Comparison of ENCODE assay signal across 8 cellular contexts in the genomic region with DNA sequence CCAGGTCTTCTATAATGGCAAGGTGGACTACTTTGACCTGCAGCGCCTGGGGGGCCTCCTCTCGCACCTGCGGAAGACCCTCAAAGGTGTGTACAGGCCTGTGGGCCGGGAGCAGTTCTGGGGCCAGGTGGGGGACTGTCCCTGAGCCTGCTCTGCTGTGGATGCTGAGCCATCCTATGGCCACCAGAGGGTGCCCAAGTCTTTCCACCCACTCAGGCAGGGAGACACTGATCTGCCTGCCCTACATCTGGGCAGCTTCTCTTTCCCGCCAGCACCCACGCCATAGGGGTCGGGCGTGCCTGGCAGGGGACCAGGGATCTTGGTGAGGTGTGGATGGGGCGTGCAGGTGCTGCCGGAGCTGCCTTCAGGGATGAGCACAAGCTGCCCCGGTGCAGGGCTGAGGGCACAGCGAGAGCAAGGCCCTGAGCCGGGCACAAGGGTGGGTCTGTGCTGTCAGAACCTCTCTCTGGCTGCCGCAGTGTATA. TPM values are rescaled to one million over a fixed set of nuclear protein-coding genes. Genes with fewer than 3 reads are reported as not detected.
DNase-seq lines count a peak whose midpoint lies in the region; ATAC-seq, FAIRE-seq and TF ChIP-seq lines count a peak whose summit lies in the region.

No MANE protein-coding gene starts in this region.

- no peak overlapping the region for H3K27ac ChIP-seq in CD8-positive, alpha-beta memory T cell (ENCODE audit: low read depth, low read length)
- no peak overlapping the region for H3K27ac ChIP-seq in GM12878 (ENCODE audit: control insufficient read depth, insufficient read depth)

- RAD21 ChIA-PET in GM12878 (lab: Charles Lee; ENCODE audit: unreplicated experiment): interaction anchor here (1.0 kb wide), 1 partner anchor 136 kb away, joined by 3 read pairs; no protein-coding TSS in a partner anchor

- SMC1A ChIA-PET in GM12878 (lab: Charles Lee; ENCODE audit: uncharacterized antibody, unreplicated experiment): interaction anchor here (0.6 kb wide), 1 partner anchor 136 kb away, joined by 5 read pairs; no protein-coding TSS in a partner anchor

- H3K27me3 Mint-ChIP-seq in CD8-positive, alpha-beta memory T cell: no peaks in the 10 kb centered on the region

- WGBS in GM12878 (ENCODE audit: insufficient coverage, insufficient replicate concordance, low lambda C conversion rate, missing lambda C conversion rate): 34% methylated on average over 14 of the region's 14 CpGs

- H2AFZ ChIP-seq in GM12878 (ENCODE audit: control insufficient read depth, low read depth, low read length): no peak overlapping the region

- H3K36me3 ChIP-seq in CD8-positive, alpha-beta memory T cell (ENCODE audit: insufficient read depth, low read length): no peaks in the 10 kb centered on the region
- H3K36me3 ChIP-seq in GM12878 (ENCODE audit: control insufficient read depth in 2 of 2, insufficient read depth in 2 of 2, low read length in 1 of 2): peaks cover 0 to 5% of the 10 kb centered on the region in 2 experiments; a peak in 3 of 4 replicates

- no peak overlapping the region for H3K4me2 ChIP-seq in GM12878 (ENCODE audit: control insufficient read depth, insufficient read depth)

- intact Hi-C loops in GM12878 (cut with micrococcal nuclease; ENCODE audit: unreplicated experiment): loop anchor here (1.0 kb wide), 2 partner anchors 136 to 203 kb away; no protein-coding TSS in a partner anchor

- peaks cover 0 to 4% (median 3%) of the 10 kb centered on the region in 3 donors for H3K4me1 Mint-ChIP-seq in CD8-positive, alpha-beta memory T cell

- peak; percentile 85 to 96 (median 90); a peak in 5 of 6 replicates for TF ChIP-seq CTCF in GM12878 (IDR thresholded peaks at IDR 0.05 in 2 of 3, conservative IDR thresholded peaks at IDR 0.05 in 1 of 3; ENCODE audit: control insufficient read depth in 2 of 3, extremely low read depth in 1 of 3, insufficient read depth in 1 of 3, low read depth in 3 of 3, low read length in 3 of 3)

- H3K27me3 ChIP-seq in CD8-positive, alpha-beta memory T cell (ENCODE audit: insufficient read depth, low read length, poor library complexity, severe bottlenecking): no peaks in the 10 kb centered on the region
- H3K27me3 ChIP-seq in GM12878 (replicated peaks in 1 of 2; ENCODE audit: control insufficient read depth in 2 of 2, insufficient read depth in 2 of 2, low read length in 1 of 2): no peaks in the 10 kb centered on the region

- no peaks in the 10 kb centered on the region for H3K9me3 ChIP-seq in CD8-positive, alpha-beta memory T cell (ENCODE audit: low read length)
- H3K9me3 ChIP-seq in GM12878 (replicated peaks; ENCODE audit: control insufficient read depth, insufficient read depth, low read length): no peaks in the 10 kb centered on the region

- in situ Hi-C loops in GM12878 (cut with MboI): no loop called here

- H4K20me1 ChIP-seq in GM12878 (ENCODE audit: control insufficient read depth, insufficient read depth): no peaks in the 10 kb centered on the region

- peak overlapping the region in 1 of 8 donors; percentile 43 for H3K27ac Mint-ChIP-seq in CD8-positive, alpha-beta memory T cell

- TF ChIP-seq EP300 in GM12878 (IDR thresholded peaks at IDR 0.05; ENCODE audit: borderline replicate concordance in 1 of 2, control insufficient read depth in 1 of 2, low read depth in 2 of 2, low read length in 2 of 2): no peak

- H3K4me3 Mint-ChIP-seq in CD8-positive, alpha-beta memory T cell: no peak overlapping the region

- no peaks in the 10 kb centered on the region for H3K4me1 ChIP-seq in CD8-positive, alpha-beta memory T cell (ENCODE audit: insufficient read depth, low read length)
- H3K4me1 ChIP-seq in GM12878 (ENCODE audit: control insufficient read depth, insufficient read depth, low read length): no peaks in the 10 kb centered on the region

- CTCF ChIA-PET in CD8-positive, alpha-beta memory T cell (lab: Charles Lee): interaction anchor here (0.9 to 3.7 kb wide), 6 partner anchors 9 to 163 kb away, joined by 3 to 21 read pairs (median 4); a partner anchor contains a TSS
- CTCF ChIA-PET in GM12878 (lab: Yijun Ruan, JAX): interaction anchor here (0.6 to 4.6 kb wide), 8 partner anchors 9 to 277 kb away, joined by 3 to 19 read pairs (median 3); no protein-coding TSS in a partner anchor

- H3K9ac ChIP-seq in GM12878 (ENCODE audit: control insufficient read depth, insufficient read depth, low read length): no peak overlapping the region

- H3K36me3 Mint-ChIP-seq in CD8-positive, alpha-beta memory T cell: peaks cover 0 to 66% (median 5%) of the 10 kb centered on the region in 3 donors

- FAIRE-seq in GM12878 (lab: Jason Lieb, UNC): peak; percentile 41

- TF ChIP-seq RAD21 in GM12878 (IDR thresholded peaks at IDR 0.05; ENCODE audit: insufficient read depth, low read depth, low read length): peak; percentile 71

- H3K9me3 Mint-ChIP-seq in CD8-positive, alpha-beta memory T cell: no peaks in the 10 kb centered on the region

- no peak for TF ChIP-seq POLR2A in GM12878 (IDR thresholded peaks at IDR 0.05; ENCODE audit: low read depth, low read length)

- H3K4me3 ChIP-seq in CD8-positive, alpha-beta memory T cell (ENCODE audit: low read length): no peak overlapping the region
- H3K4me3 ChIP-seq in GM12878: no peak overlapping the region

- no TSS peak for BruUV-seq in GM12878 (replicated peaks; lab: Mats Ljungman, UMichigan)

- no peaks in the 10 kb centered on the region for H3K79me2 ChIP-seq in GM12878 (ENCODE audit: control insufficient read depth, insufficient read depth, low read length)

- DNase-seq in CD8-positive, alpha-beta memory T cell: peak; percentile 40 to 78 (median 58)
- DNase-seq in MV-4-11 (lab: John Stamatoyannopoulos, UW) (peak; percentile 57), T-helper 9 cell (peak; percentile 36), GM12878 (ENCODE audit: low read depth, low spot score) (no peak), iPS-NIHi7 (ENCODE audit: extremely low spot score) (peak; percentile 93)
- peak; percentile 24 to 43 (median 38) for DNase-seq in stimulated activated CD4-positive, alpha-beta T cell treated with anti-CD3 and anti-CD28 coated beads, Interleukin-1b, Interleukin-23, amount 100 ng/mL, for 24 hours (ENCODE audit: low read depth in 4 of 4, low spot score in 1 of 4)

- peak; percentile 57 for ATAC-seq in GM19468 (IDR thresholded peaks at IDR 0.05; ENCODE audit: extremely low read depth, unreplicated experiment)
- ATAC-seq in GM12878: peak; percentile 99
- no peak for ATAC-seq in GM21717 (IDR thresholded peaks at IDR 0.05; ENCODE audit: unreplicated experiment)

- POLR2A ChIA-PET in CD8-positive, alpha-beta memory T cell (lab: Charles Lee): no interaction called here
- POLR2A ChIA-PET in GM12878 (lab: Charles Lee): no interaction called here

RNA-seq across cellular contexts. Expression of a gene that starts 14.1 kb away (rescaled TPM):
- 10 to 100 TPM; 38.8 to 43.7 TPM for total RNA-seq in CD8-positive, alpha-beta memory T cell
- 20.7 TPM for polyA plus RNA-seq in CD8-positive, alpha-beta memory T cell
- total RNA-seq in GM12878 (2013; cell fraction: nucleolus; rRNA removed): 38.2 and 40.9 TPM in 2 replicates
- total RNA-seq in GM12878 (2014; rRNA removed): 14.7 and 20.4 TPM in 2 replicates
- 6.4 and 8.1 TPM in 2 replicates for total RNA-seq in GM12878 (2014; rRNA removed; fragmentation: Illumina TruSeq; extraction: Trizol)
- total RNA-seq in GM12878 (2021): 28.7 and 31.5 TPM in 2 replicates
- polyA plus RNA-seq in GM12878 (2011; ENCODE audit: low read depth): 26.5 TPM
- 8.1 and 20.0 TPM in 2 replicates for polyA plus RNA-seq in GM12878 (2011; rRNA removed)
- polyA plus RNA-seq in GM12878 (2011; cell fraction: cytosol; rRNA removed): 22.3 and 30.2 TPM in 2 replicates
- 105 and 114 TPM in 2 replicates for polyA plus RNA-seq in GM12878 (2011; cell fraction: nucleus; rRNA removed)
- polyA plus RNA-seq in GM12878 (2012): 5.7 and 8.9 TPM in 2 replicates
- 6.4 and 12.1 TPM in 2 replicates for polyA plus RNA-seq in GM12878 (2014; fragmentation: Illumina TruSeq; extraction: Trizol)
- 1 to 10 TPM; 4.2 to 4.5 TPM for polyA plus RNA-seq in GM12878 (2014; fragmentation: Nextera tagmentation; extraction: Ambion mirVana)
- polyA plus RNA-seq in GM12878 (2014; rRNA removed): 21.4 and 23.0 TPM in 2 replicates
- polyA plus RNA-seq in GM12878 (2016; fragmentation: Nextera tagmentation; extraction: Ambion mirVana): 10 to 100 TPM; 16.6 to 18.5 TPM
- polyA minus RNA-seq in GM12878 (2011; rRNA and poly(A)+ RNA removed): 20.3 and 29.3 TPM in 2 replicates
- polyA minus RNA-seq in GM12878 (2011; cell fraction: cytosol; rRNA and poly(A)+ RNA removed): 13.1 and 13.6 TPM in 2 replicates
- 31.8 and 67.1 TPM in 2 replicates for polyA minus RNA-seq in GM12878 (2011; cell fraction: nucleus; rRNA and poly(A)+ RNA removed)

RNA-seq across cellular contexts. Expression of a gene that starts 14.2 kb away (rescaled TPM):
- total RNA-seq in CD8-positive, alpha-beta memory T cell: 1 to 10 TPM; 6.0 to 8.5 TPM
- 0.31 TPM for polyA plus RNA-seq in CD8-positive, alpha-beta memory T cell
- 31.5 and 41.7 TPM in 2 replicates for total RNA-seq in GM12878 (2013; cell fraction: nucleolus; rRNA removed)
- total RNA-seq in GM12878 (2014; rRNA removed): 10.1 and 10.6 TPM in 2 replicates
- total RNA-seq in GM12878 (2014; rRNA removed; fragmentation: Illumina TruSeq; extraction: Trizol): 2.3 and 3.0 TPM in 2 replicates
- 14.1 TPM in 2 replicates for total RNA-seq in GM12878 (2021)
- 23.1 TPM for polyA plus RNA-seq in GM12878 (2011; ENCODE audit: low read depth)
- 13.4 and 24.2 TPM in 2 replicates for polyA plus RNA-seq in GM12878 (2011; rRNA removed)
- 16.4 and 28.7 TPM in 2 replicates for polyA plus RNA-seq in GM12878 (2011; cell fraction: cytosol; rRNA removed)
- 519 and 594 TPM in 2 replicates for polyA plus RNA-seq in GM12878 (2011; cell fraction: nucleus; rRNA removed)
- polyA plus RNA-seq in GM12878 (2012): 38.8 and 51.3 TPM in 2 replicates
- 1.6 and 3.4 TPM in 2 replicates for polyA plus RNA-seq in GM12878 (2014; fragmentation: Illumina TruSeq; extraction: Trizol)
- 1 to 10 TPM; 1.2 to 4.4 TPM for polyA plus RNA-seq in GM12878 (2014; fragmentation: Nextera tagmentation; extraction: Ambion mirVana)
- polyA plus RNA-seq in GM12878 (2014; rRNA removed): 20.8 and 25.5 TPM in 2 replicates
- polyA plus RNA-seq in GM12878 (2016; fragmentation: Nextera tagmentation; extraction: Ambion mirVana): 1 to 10 TPM; 2.6 to 3.9 TPM
- polyA minus RNA-seq in GM12878 (2011; rRNA and poly(A)+ RNA removed): 4.2 and 11.5 TPM in 2 replicates
- 5.6 and 5.8 TPM in 2 replicates for polyA minus RNA-seq in GM12878 (2011; cell fraction: cytosol; rRNA and poly(A)+ RNA removed)
- 44.7 and 55.5 TPM in 2 replicates for polyA minus RNA-seq in GM12878 (2011; cell fraction: nucleus; rRNA and poly(A)+ RNA removed)

RNA-seq across cellular contexts. Expression of a gene that starts 16.0 kb away (rescaled TPM):
- total RNA-seq in CD8-positive, alpha-beta memory T cell: under 1 TPM; 0.15 to 0.31 TPM
- polyA plus RNA-seq in CD8-positive, alpha-beta memory T cell: 1.5 TPM
- total RNA-seq in GM12878 (2013; cell fraction: nucleolus; rRNA removed): 3.7 and 3.9 TPM in 2 replicates
- total RNA-seq in GM12878 (2014; rRNA removed) (1.2 and 1.3 TPM in 2 replicates), GM12878 (2014; rRNA removed; fragmentation: Illumina TruSeq; extraction: Trizol) (not detected in 2 replicates), GM12878 (2021) (0.18 TPM in 1 of 2 replicates, not detected in the other)
- 0.13 TPM for polyA plus RNA-seq in GM12878 (2011; ENCODE audit: low read depth)
- polyA plus RNA-seq in GM12878 (2011; rRNA removed) (0.19 TPM in 1 of 2 replicates, not detected in the other), GM12878 (2014; fragmentation: Illumina TruSeq; extraction: Trizol) (0.07 TPM in 1 of 2 replicates, not detected in the other), GM12878 (2014; fragmentation: Nextera tagmentation; extraction: Ambion mirVana) (not detected), GM12878 (2014; rRNA removed) (0.58 and 1.2 TPM in 2 replicates), GM12878 (2016; fragmentation: Nextera tagmentation; extraction: Ambion mirVana) (1 to 10 TPM in 1 of 2 experiments, under 1 TPM in 1; 0.44 to 1.1 TPM)
- 1.8 TPM in 1 of 2 replicates, not detected in the other for polyA plus RNA-seq in GM12878 (2011; cell fraction: cytosol; rRNA removed)
- 3.0 and 4.6 TPM in 2 replicates for polyA plus RNA-seq in GM12878 (2011; cell fraction: nucleus; rRNA removed)
- polyA plus RNA-seq in GM12878 (2012): 1.4 and 1.8 TPM in 2 replicates
- 1.2 TPM in 1 of 2 replicates, not detected in the other for polyA minus RNA-seq in GM12878 (2011; rRNA and poly(A)+ RNA removed)
- 0.52 and 0.53 TPM in 2 replicates for polyA minus RNA-seq in GM12878 (2011; cell fraction: cytosol; rRNA and poly(A)+ RNA removed)
- polyA minus RNA-seq in GM12878 (2011; cell fraction: nucleus; rRNA and poly(A)+ RNA removed): 4.6 and 10.5 TPM in 2 replicates

RNA-seq across cellular contexts. Expression of a gene that starts 20.3 kb away (rescaled TPM):
- 10 to 100 TPM; 52.6 to 53.8 TPM for total RNA-seq in CD8-positive, alpha-beta memory T cell
- 24.6 TPM for polyA plus RNA-seq in CD8-positive, alpha-beta memory T cell
- 27.3 and 30.3 TPM in 2 replicates for total RNA-seq in GM12878 (2013; cell fraction: nucleolus; rRNA removed)
- total RNA-seq in GM12878 (2014; rRNA removed) (39.1 and 44.3 TPM in 2 replicates), GM12878 (2014; rRNA removed; fragmentation: Illumina TruSeq; extraction: Trizol) (11.3 and 11.7 TPM in 2 replicates), GM12878 (2021) (45.6 and 46.1 TPM in 2 replicates)
- 11.1 TPM for polyA plus RNA-seq in GM12878 (2011; ENCODE audit: low read depth)
- polyA plus RNA-seq in GM12878 (2011; rRNA removed) (5.7 and 13.4 TPM in 2 replicates), GM12878 (2014; fragmentation: Illumina TruSeq; extraction: Trizol) (4.7 and 13.3 TPM in 2 replicates), GM12878 (2014; fragmentation: Nextera tagmentation; extraction: Ambion mirVana) (1 to 10 TPM; 2.3 to 8.7 TPM), GM12878 (2014; rRNA removed) (33.2 and 40.3 TPM in 2 replicates), GM12878 (2016; fragmentation: Nextera tagmentation; extraction: Ambion mirVana) (10 to 100 TPM; 73.2 to 99.5 TPM)
- polyA plus RNA-seq in GM12878 (2011; cell fraction: cytosol; rRNA removed): 13.9 and 18.8 TPM in 2 replicates
- polyA plus RNA-seq in GM12878 (2011; cell fraction: nucleus; rRNA removed): 26.9 and 29.1 TPM in 2 replicates
- polyA plus RNA-seq in GM12878 (2012): 24.8 and 27.5 TPM in 2 replicates
- polyA minus RNA-seq in GM12878 (2011; rRNA and poly(A)+ RNA removed): 19.7 and 20.2 TPM in 2 replicates
- polyA minus RNA-seq in GM12878 (2011; cell fraction: cytosol; rRNA and poly(A)+ RNA removed): 7.1 and 8.2 TPM in 2 replicates
- polyA minus RNA-seq in GM12878 (2011; cell fraction: nucleus; rRNA and poly(A)+ RNA removed): 24.4 and 39.9 TPM in 2 replicates

RNA-seq across cellular contexts. Expression of a gene that starts 29.3 kb away (rescaled TPM):
- total RNA-seq in CD8-positive, alpha-beta memory T cell: 100 to 1,000 TPM; 190 to 194 TPM
- polyA plus RNA-seq in CD8-positive, alpha-beta memory T cell: 119 TPM
- 71.1 and 89.5 TPM in 2 replicates for total RNA-seq in GM12878 (2013; cell fraction: nucleolus; rRNA removed)
- total RNA-seq in GM12878 (2014; rRNA removed) (199 and 214 TPM in 2 replicates), GM12878 (2014; rRNA removed; fragmentation: Illumina TruSeq; extraction: Trizol) (110 and 116 TPM in 2 replicates), GM12878 (2021) (178 and 186 TPM in 2 replicates)
- polyA plus RNA-seq in GM12878 (2011; ENCODE audit: low read depth): 43.5 TPM
- polyA plus RNA-seq in GM12878 (2011; rRNA removed) (66.9 and 101 TPM in 2 replicates), GM12878 (2014; fragmentation: Illumina TruSeq; extraction: Trizol) (125 and 130 TPM in 2 replicates), GM12878 (2014; fragmentation: Nextera tagmentation; extraction: Ambion mirVana) (100 to 1,000 TPM in 1 of 2 experiments, 10 to 100 TPM in 1; 74.4 to 102 TPM), GM12878 (2014; rRNA removed) (132 and 162 TPM in 2 replicates), GM12878 (2016; fragmentation: Nextera tagmentation; extraction: Ambion mirVana) (100 to 1,000 TPM; 207 to 209 TPM)
- polyA plus RNA-seq in GM12878 (2011; cell fraction: cytosol; rRNA removed): 152 and 183 TPM in 2 replicates
- 301 and 327 TPM in 2 replicates for polyA plus RNA-seq in GM12878 (2011; cell fraction: nucleus; rRNA removed)
- 71.4 and 74.9 TPM in 2 replicates for polyA plus RNA-seq in GM12878 (2012)
- polyA minus RNA-seq in GM12878 (2011; rRNA and poly(A)+ RNA removed): 167 and 275 TPM in 2 replicates
- 76.0 and 90.2 TPM in 2 replicates for polyA minus RNA-seq in GM12878 (2011; cell fraction: cytosol; rRNA and poly(A)+ RNA removed)
- 116 and 212 TPM in 2 replicates for polyA minus RNA-seq in GM12878 (2011; cell fraction: nucleus; rRNA and poly(A)+ RNA removed)
